Comparison of ENCODE assay signal across 9 cellular contexts in genomic region chr2:39913648-39914456, GRCh38.
DNase-seq lines count a peak whose midpoint lies in the region; ATAC-seq, FAIRE-seq and TF ChIP-seq lines count a peak whose summit lies in the region.
"Had no signal": no experiment of that assay in that cellular context is flagged by ENCODE, and none has a peak within 500 bp of the region (broad histone marks: within the 10 kb centered on the region; RNA-seq: fewer than 3 reads in every experiment).

No MANE protein-coding gene starts in this region.

- peaks cover 25 to 30% of the 10 kb centered on the region in 2 donors for H3K27me3 Mint-ChIP-seq in effector memory CD8-positive, alpha-beta T cell

- no peaks in the 10 kb centered on the region for H3K27me3 ChIP-seq in ovary

- H3K4me1 ChIP-seq in ovary (ENCODE audit: insufficient read depth): no peaks in the 10 kb centered on the region

- H3K4me3 Mint-ChIP-seq in effector memory CD8-positive, alpha-beta T cell: no peak overlapping the region
- H3K4me3 Mint-ChIP-seq: naive thymus-derived CD8-positive, alpha-beta T cell had no signal

- TF ChIP-seq CTCF in fibroblast of villous mesenchyme (IDR thresholded peaks at IDR 0.05; ENCODE audit: insufficient read depth, low read depth, low read length): peak; percentile 79
- TF ChIP-seq CTCF in ovary (IDR thresholded peaks at IDR 0.05): peak; percentile 36 to 64 (median 56)

- intact Hi-C loops in ovary (cut with DNase I): loop anchor here in 2 of 4 donors (10.0 kb wide), 3 partner anchors 641 to 1871 kb away; no protein-coding TSS in a partner anchor

- H3K27ac ChIP-seq in ovary: no peak overlapping the region

- H3K9me3 ChIP-seq in ovary: no peaks in the 10 kb centered on the region

- no peak for TF ChIP-seq EP300 in ovary (IDR thresholded peaks at IDR 0.05)

- TF ChIP-seq POLR2A in GM12892 (IDR thresholded peaks at IDR 0.05; ENCODE audit: low read depth, low read length) (no peak), ovary (IDR thresholded peaks at IDR 0.05) (no peak)

- DNase-seq in AG08396 (ENCODE audit: low spot score): peak; percentile 52
- no peak for DNase-seq in GM12892 (ENCODE audit: insufficient read length)
- peak; percentile 78 for DNase-seq in NCI-H1694 (lab: John Stamatoyannopoulos, UW)
- DNase-seq in SKM-1 treated with dmso at 0.1 percent for 144 hours (lab: John Stamatoyannopoulos, UW; ENCODE audit: unreplicated experiment): peak; percentile 84
- peak; percentile 82 for DNase-seq in fibroblast of villous mesenchyme (ENCODE audit: low read depth)
- DNase-seq in ovary: no peak
- no peak for DNase-seq in effector memory CD8-positive, alpha-beta T cell

- H3K36me3 ChIP-seq in ovary: no peaks in the 10 kb centered on the region

- no peaks in the 10 kb centered on the region for H3K36me3 Mint-ChIP-seq in effector memory CD8-positive, alpha-beta T cell (ENCODE audit: insufficient read depth)
- H3K36me3 Mint-ChIP-seq: naive thymus-derived CD8-positive, alpha-beta T cell had no signal

- H3K9me3 Mint-ChIP-seq in effector memory CD8-positive, alpha-beta T cell: no peaks in the 10 kb centered on the region
- H3K9me3 Mint-ChIP-seq: naive thymus-derived CD8-positive, alpha-beta T cell had no signal

- ATAC-seq in HG02870 (IDR thresholded peaks at IDR 0.05; ENCODE audit: unreplicated experiment): peak; percentile 68
- ATAC-seq in effector memory CD8-positive, alpha-beta T cell (replicated peaks): no peak
- ATAC-seq: naive thymus-derived CD8-positive, alpha-beta T cell had no signal

- peak; percentile 87 for FAIRE-seq in GM12892 (lab: Jason Lieb, UNC)

- H3K4me1 Mint-ChIP-seq in effector memory CD8-positive, alpha-beta T cell (ENCODE audit: low read depth in 2 of 2): peaks cover 0 to 3% of the 10 kb centered on the region in 2 donors
- H3K4me1 Mint-ChIP-seq: naive thymus-derived CD8-positive, alpha-beta T cell had no signal

- 25 to 33% (median 28%) methylated on average over 5 of the region's 5 CpGs for WGBS in ovary, 3 donors

- H3K27ac Mint-ChIP-seq in effector memory CD8-positive, alpha-beta T cell: no peak overlapping the region
- H3K27ac Mint-ChIP-seq: naive thymus-derived CD8-positive, alpha-beta T cell had no signal

- H3K4me3 ChIP-seq in fibroblast of villous mesenchyme (ENCODE audit: low read depth, low read length) (no peak overlapping the region), ovary (no peak overlapping the region)

Comparison
In these comparisons a context has a peak if more than half of its experiments do, and no peak if none do; other contexts are left out.
1. DNase-seq: peak in AG08396 (single experiment), NCI-H1694 (single experiment), SKM-1 treated with dmso at 0.1 percent for 144 hours (single experiment) and fibroblast of villous mesenchyme (single experiment); none in GM12892 (single experiment), ovary (0 of 5) and effector memory CD8-positive, alpha-beta T cell (0 of 3).